8 cellular contexts compared by ENCODE assay signal in the genomic region with DNA sequence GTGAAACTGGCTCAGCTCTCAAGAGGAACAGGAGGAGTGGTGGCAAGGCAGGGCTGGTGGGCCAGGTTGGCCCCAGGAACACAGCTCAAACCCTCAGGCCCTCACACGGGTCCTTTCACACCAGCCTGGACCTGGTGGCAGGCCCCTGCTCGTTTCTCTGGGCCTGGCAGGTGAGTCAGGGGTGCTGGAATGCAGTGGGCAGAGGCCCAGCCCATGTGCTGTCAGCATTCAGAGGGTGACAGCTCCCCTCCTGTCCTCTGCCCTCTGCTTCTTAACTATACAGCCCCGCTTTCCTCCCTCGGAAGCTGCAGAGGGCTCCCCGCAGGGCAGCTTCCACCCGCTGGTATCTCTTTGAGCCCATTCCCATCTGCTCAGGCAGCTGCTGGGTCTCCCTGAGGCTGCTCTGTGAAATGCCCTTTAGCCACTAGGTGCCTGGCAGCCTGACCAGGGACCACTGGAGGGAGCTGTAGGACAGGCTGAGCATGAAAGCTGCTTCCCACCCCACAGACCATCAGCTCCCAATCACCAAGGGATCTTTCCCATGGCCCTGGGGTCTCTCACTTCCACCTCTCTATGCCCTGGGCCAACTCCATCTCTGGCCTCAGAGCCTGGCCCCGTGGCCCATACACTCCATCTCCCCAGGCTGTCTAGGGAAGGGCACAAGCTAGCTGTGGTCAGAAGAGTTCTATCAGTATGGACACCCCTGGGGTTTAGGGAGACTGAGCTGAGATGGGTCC. TPM values are rescaled to one million over a fixed set of nuclear protein-coding genes. Genes with fewer than 3 reads are reported as not detected.
DNase-seq lines count a peak whose midpoint lies in the region; ATAC-seq and TF ChIP-seq lines count a peak whose summit lies in the region.

No MANE protein-coding gene starts in this region.

- H3K27me3 ChIP-seq in colonic mucosa = no peaks in the 10 kb centered on the region

- no peak overlapping the region for H3K27ac ChIP-seq in colonic mucosa

- H3K9ac ChIP-seq in colonic mucosa (ENCODE audit: low read depth in 2 of 2, low read length in 2 of 2) = no peak overlapping the region

- peak; percentile 80 for TF ChIP-seq CTCF in colonic mucosa (IDR thresholded peaks at IDR 0.05)

- intact Hi-C loops in colonic mucosa (cut with DNase I) = loop anchor here (10.0 kb wide), 1 partner anchor 232 kb away; no protein-coding TSS in a partner anchor

- peak; percentile 39 for ATAC-seq in HG02852 (IDR thresholded peaks at IDR 0.05; ENCODE audit: unreplicated experiment)
- ATAC-seq in HG03571 (IDR thresholded peaks at IDR 0.05; ENCODE audit: unreplicated experiment) = no peak

- no peaks in the 10 kb centered on the region for H3K36me3 ChIP-seq in colonic mucosa

- no peak overlapping the region for H3K4me3 ChIP-seq in colonic mucosa

- H3K9me3 ChIP-seq in colonic mucosa = no peaks in the 10 kb centered on the region

- no peaks in the 10 kb centered on the region for H3K4me1 ChIP-seq in colonic mucosa

- DNase-seq in DMS53 treated with DMSO at 0.1 percent for 48 hours (lab: John Stamatoyannopoulos, UW; ENCODE audit: unreplicated experiment) (peak; percentile 49), NCI-H446 treated with DMSO at 0.1 percent for 48 hours (lab: John Stamatoyannopoulos, UW) (peak; percentile 51), colonic mucosa (peak; percentile 83), left kidney (ENCODE audit: low read depth, low spot score) (peak; percentile 93)
- peak; percentile 60 to 61 for DNase-seq in activated CD4-positive, alpha-beta T cell treated with anti-CD3 and anti-CD28 coated beads for 4 hours
- peak; percentile 66 for DNase-seq in stimulated activated CD4-positive, alpha-beta T cell treated with anti-CD3 and anti-CD28 coated beads, Interleukin-4, amount 100 ng/mL, for 24 hours

RNA-seq across cellular contexts. Expression of a gene that starts 24.8 kb away (rescaled TPM):
- 10 to 100 TPM in 1 of 2 donors, 1 to 10 TPM in 1; 8.7 to 14.7 TPM for total RNA-seq in colonic mucosa

RNA-seq across cellular contexts. Expression of a gene that starts 33.1 kb away (rescaled TPM):
- under 1 TPM; 0.45 to 0.96 TPM for total RNA-seq in colonic mucosa

RNA-seq across cellular contexts. Expression of a gene that starts 33.3 kb away (rescaled TPM):
- total RNA-seq in colonic mucosa = 1 to 10 TPM in 1 of 2 donors, under 1 TPM in 1; 0.88 to 1.3 TPM

RNA-seq across cellular contexts. Expression of a gene that starts 48.8 kb away (rescaled TPM):
- total RNA-seq in colonic mucosa = 10 to 100 TPM; 30.2 to 48.5 TPM

RNA-seq across cellular contexts. Expression of a gene that starts 49.0 kb away (rescaled TPM):
- 100 to 1,000 TPM in 1 of 2 donors, 10 to 100 TPM in 1; 40.0 to 111 TPM for total RNA-seq in colonic mucosa
